Comparison of ENCODE assay signal across 9 cellular contexts in genomic region chr11:113778111-113778910, GRCh38. TPM values are rescaled to one million over a fixed set of nuclear protein-coding genes. Genes with fewer than 3 reads are reported as not detected.
DNase-seq lines count a peak whose midpoint lies in the region; FAIRE-seq and TF ChIP-seq lines count a peak whose summit lies in the region.
"Had no signal": no experiment of that assay in that cellular context is flagged by ENCODE, and none has a peak within 500 bp of the region (broad histone marks: within the 10 kb centered on the region; RNA-seq: fewer than 3 reads in every experiment).

No MANE protein-coding gene starts in this region.

- TF ChIP-seq CTCF in astrocyte of the spinal cord (IDR thresholded peaks at IDR 0.05; ENCODE audit: low read depth, low read length) (no peak), hepatocyte (IDR thresholded peaks at IDR 0.05; ENCODE audit: poor library complexity) (no peak), D721Med (IDR thresholded peaks at IDR 0.05; ENCODE audit: insufficient read depth, missing control alignments) (no peak)

- no peak overlapping the region for H3K4me3 ChIP-seq in astrocyte of the spinal cord (ENCODE audit: low read depth, low read length)
- H3K4me3 ChIP-seq in hepatocyte = no peak overlapping the region

- H3K79me2 ChIP-seq in hepatocyte = no peaks in the 10 kb centered on the region

- no peak overlapping the region for H3K27ac ChIP-seq in hepatocyte

- H2AFZ ChIP-seq in hepatocyte = no peak overlapping the region

- no peak for FAIRE-seq in D721Med (lab: Jason Lieb, UNC)

- H4K20me1 ChIP-seq in hepatocyte (ENCODE audit: insufficient read depth, poor library complexity, severe bottlenecking) = no peaks in the 10 kb centered on the region

- H3K27me3 ChIP-seq in hepatocyte = no peaks in the 10 kb centered on the region

- peak; percentile 44 for DNase-seq in NCI-H1048 (lab: John Stamatoyannopoulos, UW)
- peak; percentile 30 for DNase-seq in astrocyte of the spinal cord (ENCODE audit: low read depth, low spot score)
- peak; percentile 43 for DNase-seq in hepatocyte (ENCODE audit: low spot score)
- peak; percentile 91 for DNase-seq in superior temporal gyrus (ENCODE audit: extremely low spot score)
- no peak for DNase-seq in T1000 (lab: John Stamatoyannopoulos, UW)
- no peak for DNase-seq in D721Med (ENCODE audit: insufficient read length, low spot score)
- no peak for DNase-seq in KG1 (lab: John Stamatoyannopoulos, UW)

- H3K36me3 ChIP-seq in hepatocyte (replicated peaks; ENCODE audit: insufficient read depth, low read depth) = no peaks in the 10 kb centered on the region

- in situ Hi-C loops in astrocyte of the spinal cord (cut with HindIII; ENCODE audit: low sequenced_read_pairs) = no loop called here

- H3K9me2 ChIP-seq in hepatocyte (replicated peaks; ENCODE audit: insufficient read depth) = no peaks in the 10 kb centered on the region

- H3K4me1 ChIP-seq in hepatocyte (ENCODE audit: insufficient read depth) = no peaks in the 10 kb centered on the region

- no peak overlapping the region for H3K4me2 ChIP-seq in hepatocyte

- H3K9me3 ChIP-seq in hepatocyte (ENCODE audit: low read depth) = no peaks in the 10 kb centered on the region

- 72% methylated on average over 11 of the region's 11 CpGs for WGBS in hepatocyte (ENCODE audit: low lambda C conversion rate, missing lambda C conversion rate)

RNA-seq across cellular contexts. Expression of gene CLDN25, which starts 1.3 kb away (rescaled TPM):
- not detected in 2 replicates for total RNA-seq in hepatocyte
- polyA plus RNA-seq in hepatocyte = not detected in 2 replicates
- total RNA-seq: glomerular endothelial cell, SK-MEL-5 had no signal

RNA-seq across cellular contexts. Expression of gene ZW10, which starts 4.8 kb away (rescaled TPM):
- total RNA-seq in hepatocyte = 19.5 and 22.3 TPM in 2 replicates
- 12.7 and 15.4 TPM in 2 replicates for polyA plus RNA-seq in hepatocyte

Comparison
In these comparisons a context has a peak if more than half of its experiments do, and no peak if none do; other contexts are left out.
1. DNase-seq: peak in NCI-H1048 (single experiment), astrocyte of the spinal cord (single experiment), hepatocyte (single experiment) and superior temporal gyrus (single experiment); none in T1000 (single experiment), D721Med (single experiment) and KG1 (single experiment).